Comparison of ENCODE assay signal across 8 cellular contexts in the genomic region with DNA sequence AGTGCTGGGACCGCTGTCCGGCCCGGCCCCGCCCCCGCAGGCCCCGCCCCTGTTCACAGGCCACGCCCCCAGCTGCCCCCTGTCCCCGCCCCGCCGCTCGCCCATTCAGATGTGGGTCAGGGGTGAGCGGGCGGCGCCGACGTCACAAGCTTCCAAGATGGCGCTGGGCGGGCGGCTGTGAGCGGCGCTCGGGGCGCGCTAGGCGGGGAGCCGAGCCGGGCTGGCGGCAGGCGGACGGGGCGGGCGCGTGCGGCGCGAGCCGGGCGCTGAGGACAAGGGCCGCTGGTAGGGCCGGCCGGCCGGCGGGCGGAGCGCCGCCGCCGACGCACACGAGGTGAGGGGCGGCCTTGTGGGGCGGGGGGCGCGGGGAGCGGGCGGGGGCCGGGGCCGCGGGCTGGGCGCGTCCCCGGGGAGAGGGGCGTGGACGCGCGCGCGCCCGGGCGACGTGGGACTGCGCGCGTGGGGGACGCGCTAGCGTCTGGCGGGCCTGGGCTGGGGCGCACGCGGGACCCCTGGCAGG. TPM values are rescaled to one million over a fixed set of nuclear protein-coding genes. Genes with fewer than 3 reads are reported as not detected.
DNase-seq lines count a peak whose midpoint lies in the region; ATAC-seq and TF ChIP-seq lines count a peak whose summit lies in the region.
"Not testable (repeated sequence)": the region's sequence is repeated elsewhere in the genome, so short reads cannot be mapped to it uniquely, and the experiment has no call there.

A gene with protein sequence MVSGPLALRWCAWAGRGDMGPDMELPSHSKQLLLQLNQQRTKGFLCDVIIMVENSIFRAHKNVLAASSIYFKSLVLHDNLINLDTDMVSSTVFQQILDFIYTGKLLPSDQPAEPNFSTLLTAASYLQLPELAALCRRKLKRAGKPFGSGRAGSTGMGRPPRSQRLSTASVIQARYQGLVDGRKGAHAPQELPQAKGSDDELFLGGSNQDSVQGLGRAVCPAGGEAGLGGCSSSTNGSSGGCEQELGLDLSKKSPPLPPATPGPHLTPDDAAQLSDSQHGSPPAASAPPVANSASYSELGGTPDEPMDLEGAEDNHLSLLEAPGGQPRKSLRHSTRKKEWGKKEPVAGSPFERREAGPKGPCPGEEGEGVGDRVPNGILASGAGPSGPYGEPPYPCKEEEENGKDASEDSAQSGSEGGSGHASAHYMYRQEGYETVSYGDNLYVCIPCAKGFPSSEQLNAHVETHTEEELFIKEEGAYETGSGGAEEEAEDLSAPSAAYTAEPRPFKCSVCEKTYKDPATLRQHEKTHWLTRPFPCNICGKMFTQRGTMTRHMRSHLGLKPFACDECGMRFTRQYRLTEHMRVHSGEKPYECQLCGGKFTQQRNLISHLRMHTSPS (plus strand): TSS at position 145 of the 520 bp plus-strand sequence. CDS start 25,461 bp downstream, outside the sequence.

- TF ChIP-seq CTCF in DND-41 (IDR thresholded peaks at IDR 0.05; ENCODE audit: borderline replicate concordance, extremely low read depth, low read length, poor library complexity, severe bottlenecking); OCI-LY3 (IDR thresholded peaks at IDR 0.05; ENCODE audit: low read depth, low read length); fibroblast of lung (conservative IDR thresholded peaks at IDR 0.05 in 1 of 2, IDR thresholded peaks at IDR 0.05 in 1 of 2; ENCODE audit: low read depth in 1 of 2, low read length in 2 of 2): not testable (repeated sequence)

- peak within 1 kb of the TSS; percentile 59; the same call in 1 of the 2 replicates for H3K27ac ChIP-seq in DND-41 (ENCODE audit: low read length)
- H3K27ac ChIP-seq in OCI-LY3 (ENCODE audit: low read length); fibroblast of lung (ENCODE audit: insufficient read depth, low read length); mesodermal cell (ENCODE audit: low read depth, low read length, severe bottlenecking): not testable (repeated sequence)

- H3K36me3 ChIP-seq in DND-41 (ENCODE audit: insufficient read depth, low read length); OCI-LY3 (replicated peaks; ENCODE audit: low read depth, low read length); fibroblast of lung (ENCODE audit: control insufficient read depth, insufficient read depth, low read length); mesodermal cell (ENCODE audit: control insufficient read depth, insufficient read depth, low read length): not testable (repeated sequence)

- H3K4me3 ChIP-seq in DND-41 (ENCODE audit: low read depth in 1 of 2, low read length in 2 of 2): peak within 1 kb of the TSS; percentile 28 to 58; a peak in 3 of 4 replicates
- peak within 1 kb of the TSS; percentile 65; the same call in 1 of the 2 replicates for H3K4me3 ChIP-seq in OCI-LY3 (ENCODE audit: low read length)
- peak within 1 kb of the TSS in 1 of 4 experiments; percentile 49 for H3K4me3 ChIP-seq in fibroblast of lung (replicated peaks in 1 of 4; ENCODE audit: control extremely low read depth in 1 of 4, insufficient read depth in 1 of 4, low read depth in 3 of 4, low read length in 4 of 4)
- peak within 1 kb of the TSS; percentile 22 for H3K4me3 ChIP-seq in mesodermal cell (ENCODE audit: extremely low read depth, insufficient read depth, low read length, poor library complexity, severe bottlenecking)

- H3K4me1 Mint-ChIP-seq in activated naive CD4-positive, alpha-beta T cell treated with anti-CD3 and anti-CD28 coated beads, Interleukin-2, amount 10 ng/mL, durations not matched to agents 7 days and 5 days; stimulated activated memory B cell treated with anti-CD40 and anti-IgM and Interleukin-4, amounts not matched to agents 10 μg/mL and 1 μg/mL and 100 μg/mL, for 72 hours: not testable (repeated sequence)

- H3K4me3 Mint-ChIP-seq in activated naive CD4-positive, alpha-beta T cell treated with anti-CD3 and anti-CD28 coated beads, Interleukin-2, amount 10 ng/mL, durations not matched to agents 7 days and 5 days: peak within 1 kb of the TSS; percentile 54
- peak within 1 kb of the TSS; percentile 47 for H3K4me3 Mint-ChIP-seq in stimulated activated memory B cell treated with anti-CD40 and anti-IgM and Interleukin-4, amounts not matched to agents 10 μg/mL and 1 μg/mL and 100 μg/mL, for 72 hours

- H3K27me3 Mint-ChIP-seq in activated naive CD4-positive, alpha-beta T cell treated with anti-CD3 and anti-CD28 coated beads, Interleukin-2, amount 10 ng/mL, durations not matched to agents 7 days and 5 days; stimulated activated memory B cell treated with anti-CD40 and anti-IgM and Interleukin-4, amounts not matched to agents 10 μg/mL and 1 μg/mL and 100 μg/mL, for 72 hours: not testable (repeated sequence)

- H3K9ac ChIP-seq in DND-41 (ENCODE audit: low read depth, low read length) (peak within 1 kb of the TSS; percentile 58), fibroblast of lung (ENCODE audit: insufficient read depth, low read length) (peak within 1 kb of the TSS; percentile 16)
- H3K9ac ChIP-seq in OCI-LY3 (ENCODE audit: low read length): not testable (repeated sequence)

- H3K9me3 ChIP-seq in DND-41 (ENCODE audit: insufficient read depth, low read length, severe bottlenecking); OCI-LY3 (ENCODE audit: insufficient read depth, low read length); fibroblast of lung (ENCODE audit: control insufficient read depth, insufficient read depth, low read depth, low read length); mesodermal cell (ENCODE audit: control insufficient read depth, low read length): not testable (repeated sequence)

- H3K4me2 ChIP-seq in DND-41 (ENCODE audit: insufficient read depth, low read length): peak within 1 kb of the TSS; percentile 53; the same call in 1 of the 2 replicates
- not testable (repeated sequence) for H3K4me2 ChIP-seq in OCI-LY3 (ENCODE audit: low read length); fibroblast of lung (ENCODE audit: extremely low read depth, insufficient read depth, low read length)

- not testable (repeated sequence) for H3K79me2 ChIP-seq in DND-41 (ENCODE audit: insufficient read depth, low read length); OCI-LY3 (ENCODE audit: low read length); fibroblast of lung (ENCODE audit: control insufficient read depth, insufficient read depth, low read length)

- H4K20me1 ChIP-seq in DND-41 (ENCODE audit: insufficient read depth, low read length); OCI-LY3 (ENCODE audit: insufficient read depth, low read length); fibroblast of lung (ENCODE audit: control insufficient read depth, extremely low read depth, insufficient read depth, low read length): not testable (repeated sequence)

- not testable (repeated sequence) for H3K27me3 ChIP-seq in DND-41 (ENCODE audit: insufficient read depth, low read length, poor library complexity); OCI-LY3 (ENCODE audit: low read depth, low read length); fibroblast of lung (ENCODE audit: control insufficient read depth, insufficient read depth, low read length)

- DNase-seq in DND-41: peak; percentile 15
- DNase-seq in activated naive CD4-positive, alpha-beta T cell treated with anti-CD3 and anti-CD28 coated beads, Interleukin-2, amount 10 ng/mL, durations not matched to agents 7 days and 5 days: peak; percentile 24
- DNase-seq in fibroblast of lung (ENCODE audit: low read depth in 2 of 2): not testable (repeated sequence)

- not testable (repeated sequence) for H3K27ac Mint-ChIP-seq in activated naive CD4-positive, alpha-beta T cell treated with anti-CD3 and anti-CD28 coated beads, Interleukin-2, amount 10 ng/mL, durations not matched to agents 7 days and 5 days; stimulated activated memory B cell treated with anti-CD40 and anti-IgM and Interleukin-4, amounts not matched to agents 10 μg/mL and 1 μg/mL and 100 μg/mL, for 72 hours

- not testable (repeated sequence) for H3K4me1 ChIP-seq in DND-41 (ENCODE audit: insufficient read depth, low read length); OCI-LY3 (ENCODE audit: low read length); fibroblast of lung (ENCODE audit: control insufficient read depth, extremely low read depth, insufficient read depth, low read length); mesodermal cell (ENCODE audit: control insufficient read depth, insufficient read depth, low read length, poor library complexity, severe bottlenecking)

- no CpG with 5 or more reads among the region's 81 CpGs for WGBS in mesodermal cell (ENCODE audit: insufficient coverage in 2 of 2), 2 experiments

- peak; percentile 83 for ATAC-seq in DND-41 (ENCODE audit: insufficient read depth, low read depth)
- peak; percentile 63 for ATAC-seq in GM21423 (IDR thresholded peaks at IDR 0.05; ENCODE audit: unreplicated experiment)
- ATAC-seq in HG03039 (IDR thresholded peaks at IDR 0.05; ENCODE audit: unreplicated experiment): peak; percentile 71
- peak; percentile 94 for ATAC-seq in stimulated activated memory B cell treated with anti-CD40 and anti-IgM and Interleukin-4, amounts not matched to agents 10 μg/mL and 1 μg/mL and 100 μg/mL, for 72 hours

- not testable (repeated sequence) for H3K9me3 Mint-ChIP-seq in activated naive CD4-positive, alpha-beta T cell treated with anti-CD3 and anti-CD28 coated beads, Interleukin-2, amount 10 ng/mL, durations not matched to agents 7 days and 5 days; stimulated activated memory B cell treated with anti-CD40 and anti-IgM and Interleukin-4, amounts not matched to agents 10 μg/mL and 1 μg/mL and 100 μg/mL, for 72 hours

- H3K36me3 Mint-ChIP-seq in activated naive CD4-positive, alpha-beta T cell treated with anti-CD3 and anti-CD28 coated beads, Interleukin-2, amount 10 ng/mL, durations not matched to agents 7 days and 5 days; stimulated activated memory B cell treated with anti-CD40 and anti-IgM and Interleukin-4, amounts not matched to agents 10 μg/mL and 1 μg/mL and 100 μg/mL, for 72 hours: not testable (repeated sequence)

- CTCF ChIA-PET in activated naive CD4-positive, alpha-beta T cell treated with anti-CD3 and anti-CD28 coated beads, Interleukin-2, amount 10 ng/mL, durations not matched to agents 7 days and 5 days (lab: Charles Lee): not testable (repeated sequence)

- not testable (repeated sequence) for H2AFZ ChIP-seq in DND-41 (ENCODE audit: low read depth, low read length); OCI-LY3 (ENCODE audit: low read depth, low read length); fibroblast of lung (ENCODE audit: low read length)

RNA-seq across cellular contexts. Expression of the gene that starts here (rescaled TPM):
- total RNA-seq in fibroblast of lung: 1.8 and 2.3 TPM in 2 replicates
- 0.70 and 0.78 TPM in 2 replicates for polyA plus RNA-seq in fibroblast of lung
- polyA plus RNA-seq in fibroblast of lung (2012): 1.2 TPM in 2 replicates
- polyA minus RNA-seq in fibroblast of lung (ENCODE audit: low replicate concordance): 0.85 and 3.0 TPM in 2 replicates
- polyA plus RNA-seq in mesodermal cell (2013, experiment 1 of 2): 16.8 TPM
- polyA plus RNA-seq in mesodermal cell (2013, experiment 2 of 2): 15.1 TPM
